9 cellular contexts compared by ENCODE assay signal in genomic region chr17:30236297-30236624, GRCh38. TPM values are rescaled to one million over a fixed set of nuclear protein-coding genes. Genes with fewer than 3 reads are reported as not detected.
A peak's percentile ranks its signal among the peaks of the same experiment; 100 is the strongest.
DNase-seq lines count a peak whose midpoint lies in the region; ATAC-seq and TF ChIP-seq lines count a peak whose summit lies in the region.
"Had no signal": no experiment of that assay in that cellular context is flagged by ENCODE, and none has a peak within 500 bp of the region (broad histone marks: within the 10 kb centered on the region; RNA-seq: fewer than 3 reads in every experiment).

No MANE protein-coding gene starts in this region.

- H3K36me3 ChIP-seq in HEK293 (ENCODE audit: control insufficient read depth in 2 of 2, insufficient read depth in 1 of 2, low read length in 2 of 2) (no peaks in the 10 kb centered on the region), H7 (replicated peaks; ENCODE audit: control insufficient read depth, insufficient read depth, low read length) (no peaks in the 10 kb centered on the region)

- POLR2A ChIA-PET in HEK293 (lab: Yijun Ruan, JAX), result interaction anchor here (0.9 to 1.9 kb wide), 2 partner anchors 9 to 55 kb away, joined by 3 to 4 read pairs; partner anchors contain the start of gene BLMH

- H3K4me3 ChIP-seq in AG09309 (ENCODE audit: control insufficient read depth, low read depth, low read length), result peak overlapping the region; percentile 47
- H3K4me3 ChIP-seq in HEK293 (ENCODE audit: low read depth, low read length), result no peak overlapping the region
- peak overlapping the region; percentile 73 for H3K4me3 ChIP-seq in coronary artery
- no peak overlapping the region; the same call in 1 of the 2 replicates for H3K4me3 ChIP-seq in H7 (ENCODE audit: insufficient read depth, low read depth, low read length)

- H3K9me3 Mint-ChIP-seq in natural killer cell, result no peaks in the 10 kb centered on the region

- ATAC-seq in natural killer cell, result no peak
- ATAC-seq in HG03457 (IDR thresholded peaks at IDR 0.05; ENCODE audit: unreplicated experiment), result no peak

- H3K4me1 Mint-ChIP-seq in natural killer cell, result peaks cover 13 to 54% of the 10 kb centered on the region in 2 donors

- H3K27me3 ChIP-seq in H7 (ENCODE audit: control insufficient read depth, insufficient read depth, low read length), result peaks cover 57% of the 10 kb centered on the region

- DNase-seq in AG09309 (ENCODE audit: low read depth), result no peak
- peak; percentile 29 for DNase-seq in coronary artery (ENCODE audit: low spot score)
- DNase-seq in natural killer cell, result no peak
- DNase-seq in H7, result no peak
- no peak for DNase-seq in central memory CD4-positive, alpha-beta T cell
- DNase-seq in DMS153 (lab: John Stamatoyannopoulos, UW), result no peak

- TF ChIP-seq CTCF in AG09309 (IDR thresholded peaks at IDR 0.05; ENCODE audit: control insufficient read depth, insufficient read depth, low read depth, low read length, missing control alignments) (no peak), HEK293 (tag by site-specific recombination; IDR thresholded peaks at IDR 0.05) (no peak), coronary artery (IDR thresholded peaks at IDR 0.05) (no peak), natural killer cell (IDR thresholded peaks at IDR 0.05) (no peak)

- H3K27ac Mint-ChIP-seq in natural killer cell, result peak overlapping the region in 1 of 2 donors; percentile 9

- no peak overlapping the region; the same call in 1 of the 2 replicates for H3K27ac ChIP-seq in HEK293 (ENCODE audit: extremely low read depth, low read depth, low read length)
- H3K27ac ChIP-seq in coronary artery, result no peak overlapping the region

- CTCF ChIA-PET in HEK293 (lab: Yijun Ruan, JAX), result interaction anchor here (1.0 to 1.7 kb wide), 4 partner anchors 23 to 131 kb away, joined by 3 to 5 read pairs (median 4); no protein-coding TSS in a partner anchor

- no peaks in the 10 kb centered on the region for H3K9me3 ChIP-seq in HEK293 (ENCODE audit: control insufficient read depth, insufficient read depth, low read depth, low read length)

- peaks cover 2% of the 10 kb centered on the region; the same call in 1 of the 2 replicates for H3K4me1 ChIP-seq in HEK293 (ENCODE audit: control insufficient read depth, insufficient read depth, low read length)

- peak overlapping the region; percentile 71 for H3K4me3 Mint-ChIP-seq in natural killer cell

- no peaks in the 10 kb centered on the region for H3K36me3 Mint-ChIP-seq in natural killer cell

- H3K27me3 Mint-ChIP-seq in natural killer cell (ENCODE audit: low read depth in 2 of 2), result peaks cover 44% of the 10 kb centered on the region in 2 donors

- intact Hi-C loops in natural killer cell (cut with micrococcal nuclease), result loop anchor here (5.0 kb wide), 1 partner anchor 109 kb away; no protein-coding TSS in a partner anchor

TF ChIP-seq in HEK293, 187 proteins besides CTCF, POLR2A, EP300 and RAD21:
- TF ChIP-seq ZNF121 (tag by site-specific recombination; IDR thresholded peaks at IDR 0.05), result peak; percentile 87
- TF ChIP-seq ZNF530 (tag by site-specific recombination; IDR thresholded peaks at IDR 0.05; ENCODE audit: low read depth), result no peak

RNA-seq across cellular contexts. Expression of gene SLC6A4, which starts 0.8 kb away (rescaled TPM):
- 1 to 10 TPM in 1 of 3 donors, under 1 TPM in 2; 0.43 to 3.5 (median 0.58) TPM for total RNA-seq in natural killer cell
- not detected in 2 replicates for total RNA-seq in H7 (2014; rRNA removed; shearing (Covaris generic))
- total RNA-seq: bronchial epithelial cell had no signal

RNA-seq across cellular contexts. Expression of gene BLMH, which starts 55.5 kb away (rescaled TPM):
- total RNA-seq in natural killer cell, result 10 to 100 TPM; 44.8 to 52.8 (median 46.7) TPM
- total RNA-seq in H7 (2014; rRNA removed; shearing (Covaris generic)), result 55.0 and 63.6 TPM in 2 replicates

Comparison
In these comparisons a context has a peak if more than half of its experiments do, and no peak if none do; other contexts are left out.
1. H3K4me3 ChIP-seq: peak in AG09309 (single experiment) and coronary artery (single experiment); none in HEK293 (single experiment) and H7 (single experiment).